ENCODE assay signal across 8 cellular contexts in the genomic region with DNA sequence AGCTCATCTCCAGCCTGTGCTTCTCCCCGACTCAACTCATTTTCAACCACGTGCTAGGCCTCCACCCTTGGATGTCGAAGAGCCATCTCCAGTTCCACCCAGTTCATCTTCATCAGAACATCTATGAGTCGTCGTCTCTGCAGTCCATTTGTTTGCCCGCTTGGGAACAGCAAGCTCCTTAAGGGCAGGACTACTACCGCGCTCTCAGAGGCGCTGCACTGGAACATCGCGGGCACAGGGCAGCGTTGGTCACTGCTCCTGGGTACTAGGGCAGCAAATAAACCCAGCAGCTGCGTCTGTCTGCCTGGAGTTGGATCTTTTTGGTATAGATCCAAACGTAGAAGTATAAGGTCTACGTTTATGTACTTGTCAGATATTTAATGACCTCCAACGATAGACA. TPM values are rescaled to one million over a fixed set of nuclear protein-coding genes. Genes with fewer than 3 reads are reported as not detected.
A peak's percentile ranks its signal among the peaks of the same experiment; 100 is the strongest.
DNase-seq lines count a peak whose midpoint lies in the region; ATAC-seq, FAIRE-seq and TF ChIP-seq lines count a peak whose summit lies in the region.

No MANE protein-coding gene starts in this region.

- H3K4me3 Mint-ChIP-seq in activated T-cell treated with anti-CD3 and anti-CD28 coated beads, Interleukin-2, amount 50 U/mL, for 4 hours = peak overlapping the region; percentile 83

- H3K27me3 Mint-ChIP-seq in activated T-cell treated with anti-CD3 and anti-CD28 coated beads, Interleukin-2, amount 50 U/mL, for 4 hours (ENCODE audit: low read depth) = no peaks in the 10 kb centered on the region

- no peaks in the 10 kb centered on the region for H3K9me3 ChIP-seq in pancreas

- DNase-seq in NCI-H2171 treated with DMSO at 0.1 percent for 48 hours (lab: John Stamatoyannopoulos, UW) (peak; percentile 33), NCI-H2171 (lab: John Stamatoyannopoulos, UW) (no peak), fibroblast of villous mesenchyme (ENCODE audit: low read depth) (no peak), pancreas (no peak)
- no peak for DNase-seq in activated T-cell treated with anti-CD3 and anti-CD28 coated beads, Interleukin-2, amount 50 U/mL, for 4 hours

- no peak for FAIRE-seq in pancreas (lab: Jason Lieb, UNC)

- peaks cover 7% of the 10 kb centered on the region for H3K36me3 Mint-ChIP-seq in activated T-cell treated with anti-CD3 and anti-CD28 coated beads, Interleukin-2, amount 50 U/mL, for 4 hours (ENCODE audit: insufficient read depth)

- H3K27ac ChIP-seq in pancreas = peak overlapping the region; percentile 55 to 82 (median 78)

- WGBS in pancreas, 2 donors = 62 to 65% methylated on average over 16 of the region's 16 CpGs

- no peaks in the 10 kb centered on the region for H3K36me3 ChIP-seq in pancreas

- H3K4me3 ChIP-seq in fibroblast of villous mesenchyme (ENCODE audit: low read depth, low read length) (peak overlapping the region; percentile 70), pancreas (peak overlapping the region; percentile 57 to 74 (median 67))

- no peak for ATAC-seq in activated T-cell treated with anti-CD3 and anti-CD28 coated beads, Interleukin-2, amount 50 U/mL, for 4 hours
- peak in 3 of 4 donors; percentile 6 to 36 (median 16) for ATAC-seq in pancreas
- ATAC-seq in GM18520 (IDR thresholded peaks at IDR 0.05; ENCODE audit: unreplicated experiment) = no peak
- ATAC-seq in GM18909 (IDR thresholded peaks at IDR 0.05; ENCODE audit: poor library complexity, unreplicated experiment) = no peak
- no peak for ATAC-seq in GM21526 (IDR thresholded peaks at IDR 0.05; ENCODE audit: low FRiP score, unreplicated experiment)

- H3K4me1 Mint-ChIP-seq in activated T-cell treated with anti-CD3 and anti-CD28 coated beads, Interleukin-2, amount 50 U/mL, for 4 hours (ENCODE audit: low read depth) = peaks cover 42% of the 10 kb centered on the region

- no peaks in the 10 kb centered on the region for H3K4me1 ChIP-seq in pancreas

- no peaks in the 10 kb centered on the region for H3K27me3 ChIP-seq in pancreas

- H3K9me3 Mint-ChIP-seq in activated T-cell treated with anti-CD3 and anti-CD28 coated beads, Interleukin-2, amount 50 U/mL, for 4 hours = peaks cover 5% of the 10 kb centered on the region

- intact Hi-C loops in pancreas (cut with DNase I) = no loop called here

- TF ChIP-seq CTCF in fibroblast of villous mesenchyme (IDR thresholded peaks at IDR 0.05; ENCODE audit: insufficient read depth, low read depth, low read length) (no peak), pancreas (IDR thresholded peaks at IDR 0.05) (no peak)

RNA-seq across cellular contexts. Expression of gene PRDM2, which starts 0.5 kb away (rescaled TPM):
- total RNA-seq in activated T-cell treated with anti-CD3 and anti-CD28 coated beads, Interleukin-2, amount 50 U/mL, for 4 hours = 10 to 100 TPM; 39.7 to 44.5 (median 43.2) TPM
- 13.9 and 19.9 TPM in 2 replicates for total RNA-seq in fibroblast of villous mesenchyme
- total RNA-seq in pancreas = 10 to 100 TPM; 13.8 to 26.4 (median 15.7) TPM
- 10 to 100 TPM in 1 of 2 donors, 1 to 10 TPM in 1; 9.3 to 11.4 TPM for polyA plus RNA-seq in pancreas

Comparison
In these comparisons a context has a peak if more than half of its experiments do, and no peak if none do; other contexts are left out.
1. ATAC-seq: peak in pancreas (3 of 4); none in activated T-cell treated with anti-CD3 and anti-CD28 coated beads, Interleukin-2, amount 50 U/mL, for 4 hours (0 of 2), GM18520 (single experiment), GM18909 (single experiment) and GM21526 (single experiment).